ENCODE assay signal across 8 cellular contexts in the genomic region with DNA sequence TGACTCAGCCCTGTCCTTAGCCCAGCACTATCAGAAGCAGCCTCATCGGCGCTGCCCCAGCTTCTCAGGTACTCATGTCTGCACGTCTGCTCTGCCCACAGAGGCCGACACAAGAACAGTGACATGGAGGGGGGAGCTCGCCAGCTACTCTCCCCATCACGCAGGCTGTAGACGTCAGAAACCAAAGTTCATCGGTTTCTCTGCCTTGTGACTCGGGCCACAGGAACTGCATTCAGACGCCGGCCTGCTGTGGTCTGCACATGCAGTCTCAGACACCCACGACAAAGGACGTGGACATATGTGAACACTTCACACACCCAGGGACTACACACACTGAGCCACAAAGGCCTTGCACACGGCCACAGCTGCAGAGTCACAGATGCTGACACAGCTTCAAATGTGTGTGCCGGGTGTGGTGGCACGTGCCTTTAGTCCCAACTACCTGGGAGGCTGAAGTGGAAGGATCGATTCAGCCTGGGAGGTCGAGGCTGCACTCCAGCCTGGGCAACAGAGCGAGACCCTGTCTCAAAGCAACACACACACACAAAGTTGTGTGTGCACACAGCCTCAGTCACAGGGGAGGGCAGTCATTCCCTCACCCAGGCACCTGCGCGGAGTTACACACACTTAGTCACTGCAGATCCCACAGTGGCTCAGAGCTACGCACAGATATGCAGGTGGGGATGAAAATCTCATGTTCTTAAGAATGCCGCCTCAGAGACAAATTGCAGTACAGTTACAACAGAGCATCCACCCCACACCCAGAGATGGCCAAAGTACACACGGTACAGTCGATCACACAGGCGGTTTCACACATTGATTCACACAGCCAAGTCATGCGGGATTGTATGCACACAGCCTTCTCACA. TPM values are rescaled to one million over a fixed set of nuclear protein-coding genes. Genes with fewer than 3 reads are reported as not detected.
DNase-seq lines count a peak whose midpoint lies in the region; ATAC-seq and TF ChIP-seq lines count a peak whose summit lies in the region.

No MANE protein-coding gene starts in this region.

- TF ChIP-seq CTCF in HL-60 (IDR thresholded peaks at IDR 0.05; ENCODE audit: insufficient read depth, low read length) (no peak), activated B cell treated with CpG ODN at 0.5 μM for 24 hours (IDR thresholded peaks at IDR 0.05) (no peak), lower lobe of right lung (IDR thresholded peaks at IDR 0.05) (no peak)

- H3K27me3 ChIP-seq in HL-60 (ENCODE audit: insufficient read depth, poor library complexity, severe bottlenecking): no peaks in the 10 kb centered on the region
- H3K27me3 ChIP-seq in lower lobe of right lung (ENCODE audit: low read depth): no peaks in the 10 kb centered on the region

- CTCF ChIA-PET in activated B cell treated with CpG ODN at 0.5 μM for 24 hours (lab: Charles Lee): interaction anchor here (1.2 to 8.3 kb wide), 2 partner anchors 10 to 34 kb away, joined by 3 to 168 read pairs; partner anchors contain the start of genes PLEKHG2 and RPS16

- ATAC-seq in activated B cell treated with CpG ODN at 0.5 μM for 24 hours (ENCODE audit: low read depth) (peak; percentile 22), lower lobe of right lung (peak in 1 of 2 donors; percentile 0)

- no peaks in the 10 kb centered on the region for H3K27me3 Mint-ChIP-seq in activated B cell treated with CpG ODN at 0.5 μM for 24 hours

- H3K4me1 ChIP-seq in lower lobe of right lung: peaks cover 70% of the 10 kb centered on the region

- H3K4me1 Mint-ChIP-seq in activated B cell treated with CpG ODN at 0.5 μM for 24 hours: peaks cover 83% of the 10 kb centered on the region

- H3K9me3 Mint-ChIP-seq in activated B cell treated with CpG ODN at 0.5 μM for 24 hours: no peaks in the 10 kb centered on the region

- no peaks in the 10 kb centered on the region for H3K9me3 ChIP-seq in lower lobe of right lung

- peak overlapping the region; percentile 89 for H3K4me3 Mint-ChIP-seq in activated B cell treated with CpG ODN at 0.5 μM for 24 hours

- peaks cover 19% of the 10 kb centered on the region for H3K36me3 Mint-ChIP-seq in activated B cell treated with CpG ODN at 0.5 μM for 24 hours (ENCODE audit: low read depth)

- H3K27ac ChIP-seq in HL-60 (replicated peaks) (peak overlapping the region; percentile 91), caudate nucleus (ENCODE audit: low read depth, low read length) (peak overlapping the region; percentile 94), lower lobe of right lung (peak overlapping the region; percentile 100)

- H3K4me3 ChIP-seq in HL-60 (replicated peaks; ENCODE audit: insufficient read depth, low read length) (peak overlapping the region; percentile 28; the same call in 1 of the 2 replicates), lower lobe of right lung (peak overlapping the region; percentile 61)

- peaks cover 6% of the 10 kb centered on the region for H3K36me3 ChIP-seq in lower lobe of right lung

- intact Hi-C loops in activated B cell treated with CpG ODN at 0.5 μM for 24 hours (cut with micrococcal nuclease): loop anchor here (1.0 kb wide), 2 partner anchors 9 to 10 kb away; partner anchors contain the start of genes MED29 and PAF1
- intact Hi-C loops in lower lobe of right lung (cut with DNase I): no loop called here

- H3K27ac Mint-ChIP-seq in activated B cell treated with CpG ODN at 0.5 μM for 24 hours: peak overlapping the region; percentile 91

- DNase-seq in ELR (ENCODE audit: low read depth): peak; percentile 73
- peak in 1 of 2 experiments; percentile 32 for DNase-seq in HL-60 (ENCODE audit: low read depth in 1 of 2, low spot score in 1 of 2)
- DNase-seq in activated B cell treated with CpG ODN at 0.5 μM for 24 hours: peak; percentile 45
- peak in 13 of 61 donors; percentile 12 to 60 (median 43) for DNase-seq in caudate nucleus (lab: John Stamatoyannopoulos, UW)
- peak; percentile 82 for DNase-seq in lower lobe of right lung
- peak; percentile 41 for DNase-seq in stimulated activated CD8-positive, alpha-beta memory T cell treated with anti-CD3 and anti-CD28 coated beads, Interleukin-15, amount 100 ng/mL, for 24 hours (ENCODE audit: low read depth)
- DNase-seq in OCI-M2 (lab: John Stamatoyannopoulos, UW; ENCODE audit: unreplicated experiment): no peak
- no peak for DNase-seq in NCI-H2196 treated with DMSO at 0.1 percent for 48 hours (lab: John Stamatoyannopoulos, UW; ENCODE audit: unreplicated experiment)

- POLR2A ChIA-PET in activated B cell treated with CpG ODN at 0.5 μM for 24 hours (lab: Charles Lee): interaction anchor here (0.5 to 8.1 kb wide), 13 partner anchors 6 to 1158 kb away, joined by 3 to 213 read pairs (median 4); partner anchors contain the start of genes GMFG, MED29, PAF1 and PLEKHG2

RNA-seq across cellular contexts. Expression of gene ZFP36, which starts 4.9 kb away (rescaled TPM):
- total RNA-seq in activated B cell treated with CpG ODN at 0.5 μM for 24 hours (167 and 206 TPM in 2 replicates), lower lobe of right lung (208 TPM)

RNA-seq across cellular contexts. Expression of gene MED29, which starts 10.6 kb away (rescaled TPM):
- total RNA-seq in activated B cell treated with CpG ODN at 0.5 μM for 24 hours (38.0 and 39.0 TPM in 2 replicates), lower lobe of right lung (33.1 TPM)

RNA-seq across cellular contexts. Expression of gene PLEKHG2, which starts 10.7 kb away (rescaled TPM):
- 111 and 125 TPM in 2 replicates for total RNA-seq in activated B cell treated with CpG ODN at 0.5 μM for 24 hours
- 24.7 TPM for total RNA-seq in lower lobe of right lung

RNA-seq across cellular contexts. Expression of gene PAF1, which starts 10.9 kb away (rescaled TPM):
- total RNA-seq in activated B cell treated with CpG ODN at 0.5 μM for 24 hours (50.3 and 52.4 TPM in 2 replicates), lower lobe of right lung (33.7 TPM)

RNA-seq across cellular contexts. Expression of gene RPS16, which starts 34.0 kb away (rescaled TPM):
- total RNA-seq in activated B cell treated with CpG ODN at 0.5 μM for 24 hours: 4,002 and 4,656 TPM in 2 replicates
- total RNA-seq in lower lobe of right lung: 1,586 TPM

Comparison
In these comparisons a context has a peak if more than half of its experiments do, and no peak if none do; other contexts are left out.
1. DNase-seq: peak in ELR (single experiment), activated B cell treated with CpG ODN at 0.5 μM for 24 hours (single experiment), lower lobe of right lung (single experiment) and stimulated activated CD8-positive, alpha-beta memory T cell treated with anti-CD3 and anti-CD28 coated beads, Interleukin-15, amount 100 ng/mL, for 24 hours (single experiment); none in OCI-M2 (single experiment) and NCI-H2196 treated with DMSO at 0.1 percent for 48 hours (single experiment).
2. Peak in every context shown above with its lines, with median percentiles within 50 percentile points of each other: H3K27ac ChIP-seq.